1 cellular context compared by ENCODE assay signal in the genomic region with DNA sequence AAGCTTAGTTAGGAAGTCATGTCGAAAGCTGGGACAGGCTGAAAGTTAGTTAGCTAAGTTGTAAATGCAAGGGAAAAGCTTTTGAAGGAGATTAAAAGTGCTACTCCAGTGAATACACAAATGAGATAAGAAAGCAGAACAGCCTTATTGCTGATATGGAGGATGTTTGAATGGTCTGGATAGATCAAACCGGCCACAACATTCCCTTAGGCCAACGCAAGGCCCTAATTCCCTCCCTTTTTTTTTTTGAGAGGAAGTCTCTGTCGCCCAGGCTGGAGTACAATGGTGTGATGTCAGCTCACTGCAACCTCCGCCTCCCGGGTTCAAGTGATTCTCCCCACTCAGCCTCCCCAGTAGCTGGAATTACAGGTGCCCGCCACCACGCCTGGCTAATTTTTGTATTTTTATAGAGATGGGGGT.
TF ChIP-seq lines count a peak whose summit lies in the region.

No MANE protein-coding gene starts in this region.

TF ChIP-seq in HepG2, 621 proteins besides CTCF, POLR2A, EP300 and RAD21:
- TF ChIP-seq CREBL2 (CRISPR knock-in tag; IDR thresholded peaks at IDR 0.05; ENCODE audit: borderline replicate concordance) = no peak
- no peak for TF ChIP-seq BRD4 (CRISPR knock-in tag; IDR thresholded peaks at IDR 0.05)
- no peak for TF ChIP-seq ZBTB21 (CRISPR knock-in tag; IDR thresholded peaks at IDR 0.05)
